1 cellular context compared by ENCODE assay signal in the genomic region with DNA sequence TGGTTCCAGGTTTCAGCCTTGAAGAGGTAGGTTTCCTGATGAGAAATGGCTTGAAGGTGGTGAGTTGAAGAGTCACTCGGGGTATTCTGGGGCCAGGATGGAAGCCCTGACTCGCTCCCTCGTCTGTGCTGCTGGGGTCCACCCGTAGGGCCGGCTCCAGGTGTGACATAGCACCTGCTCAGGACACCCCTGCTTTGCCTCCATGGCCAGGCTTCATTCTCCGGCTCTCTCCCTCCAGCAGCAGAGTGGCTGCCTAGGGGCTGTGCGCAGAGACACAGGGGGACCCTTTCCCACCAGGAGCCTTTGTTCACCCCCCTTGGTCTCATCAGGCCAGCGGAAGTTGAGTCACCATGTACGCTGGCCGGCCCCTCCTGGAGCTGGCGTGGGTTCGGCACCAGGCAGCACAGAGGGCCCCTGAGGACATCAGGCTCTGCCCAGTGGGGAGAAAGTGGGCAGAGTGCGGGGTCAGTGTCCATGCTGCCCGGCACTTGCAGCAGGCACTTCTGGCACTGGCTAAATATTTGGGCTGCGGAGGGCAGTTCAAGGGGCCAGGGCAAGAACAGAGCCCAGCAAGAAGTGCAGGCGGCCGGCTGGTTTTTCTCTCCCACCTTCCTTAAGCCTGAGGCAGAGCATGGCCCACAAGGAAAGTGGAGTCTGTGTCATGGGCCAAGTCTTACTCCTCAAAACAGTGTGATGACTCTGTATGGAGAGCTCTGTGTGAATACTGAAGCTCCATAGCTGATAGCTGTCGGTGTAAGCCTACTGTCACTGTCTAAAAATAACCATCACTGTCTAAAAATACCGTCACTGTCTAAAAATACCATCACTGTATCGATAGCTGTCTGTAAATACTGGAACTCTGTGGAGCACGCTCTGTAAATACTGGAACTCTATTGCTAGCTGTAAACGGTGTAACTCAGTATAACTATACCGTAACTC.
TF ChIP-seq lines count a peak whose summit lies in the region.

No MANE protein-coding gene starts in this region.

TF ChIP-seq in IMR-90, 13 proteins besides CTCF, POLR2A, EP300 and RAD21:
- TF ChIP-seq MAFK (IDR thresholded peaks at IDR 0.05; ENCODE audit: low read depth, low read length) (no peak), NFE2L2 (IDR thresholded peaks at IDR 0.05; ENCODE audit: low read depth, low read length) (no peak), ELK1 (IDR thresholded peaks at IDR 0.05; ENCODE audit: borderline replicate concordance, low read depth, low read length) (no peak), USF2 (IDR thresholded peaks at IDR 0.05; ENCODE audit: low read depth, low read length) (no peak), CHD1 (IDR thresholded peaks at IDR 0.05; ENCODE audit: low read depth, low read length) (no peak), RFX5 (IDR thresholded peaks at IDR 0.05; ENCODE audit: low read depth, low read length) (no peak)
TF ChIP-seq in IMR-90: peak in this region for 0.
